ENCODE assay signal across 1 cellular context in genomic region chr1:84347547-84348239, GRCh38.
TF ChIP-seq lines count a peak whose summit lies in the region.

No MANE protein-coding gene starts in this region.

TF ChIP-seq in neural cell, 6 proteins besides CTCF, POLR2A, EP300 and RAD21:
- no peak for TF ChIP-seq SMC3 (conservative IDR thresholded peaks at IDR 0.05; ENCODE audit: poor library complexity)
- TF ChIP-seq REST (IDR thresholded peaks at IDR 0.05; ENCODE audit: borderline replicate concordance), result no peak
- TF ChIP-seq EZH2 (IDR thresholded peaks at IDR 0.05; ENCODE audit: borderline replicate concordance, insufficient read depth, low read length, poor library complexity, severe bottlenecking), result no peak
- TF ChIP-seq POLR2AphosphoS5 (IDR thresholded peaks at IDR 0.05), result peak; percentile 70
- TF ChIP-seq TAF1 (IDR thresholded peaks at IDR 0.05; ENCODE audit: low read depth), result no peak
- no peak for TF ChIP-seq MXI1 (conservative IDR thresholded peaks at IDR 0.05; ENCODE audit: poor library complexity, severe bottlenecking)
